In the genomic region with DNA sequence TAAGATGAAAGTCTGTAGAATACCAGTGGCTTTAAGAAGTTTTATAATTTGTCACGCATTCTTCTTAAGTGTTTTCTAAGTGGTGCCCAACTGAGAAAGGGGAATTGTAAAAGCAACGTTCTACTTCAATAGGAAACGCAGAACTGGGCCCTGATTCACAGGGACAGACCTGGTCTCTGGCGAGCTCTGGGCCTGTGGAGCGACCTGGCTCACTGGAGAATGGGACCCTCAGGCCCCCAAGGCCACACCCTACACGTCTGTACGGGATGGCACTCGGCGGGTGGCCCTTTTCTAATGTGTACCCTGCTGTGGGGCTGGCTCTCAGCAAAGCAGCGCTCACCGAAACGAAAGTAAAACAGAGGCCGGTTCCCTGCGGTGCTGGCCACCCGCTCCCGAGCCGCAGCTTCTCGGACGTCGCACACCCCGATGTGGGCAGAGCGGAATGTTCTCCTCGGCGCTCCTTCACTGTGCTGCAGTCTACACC, we compare ENCODE assay signal across 8 cellular contexts.
A peak's percentile ranks its signal among the peaks of the same experiment; 100 is the strongest.
DNase-seq lines count a peak whose midpoint lies in the region; ATAC-seq, FAIRE-seq and TF ChIP-seq lines count a peak whose summit lies in the region.

No MANE protein-coding gene starts in this region.

- DNase-seq in COR-L47 (lab: John Stamatoyannopoulos, UW) (peak; percentile 55), naive B cell (peak; percentile 12), NCI-H226 (no peak), NOMO-1 treated with dmso at 0.1 percent for 144 hours (lab: John Stamatoyannopoulos, UW; ENCODE audit: unreplicated experiment) (no peak), GM19239 (ENCODE audit: insufficient read length, low spot score) (no peak)
- DNase-seq in effector memory CD8-positive, alpha-beta T cell = peak; percentile 15 to 25 (median 21)

- peak overlapping the region; percentile 93 for H3K27ac ChIP-seq in VCaP

- H3K36me3 Mint-ChIP-seq in effector memory CD8-positive, alpha-beta T cell (ENCODE audit: insufficient read depth) = peaks cover 9% of the 10 kb centered on the region
- no peaks in the 10 kb centered on the region for H3K36me3 Mint-ChIP-seq in naive B cell

- no peak for TF ChIP-seq CTCF in VCaP (conservative IDR thresholded peaks at IDR 0.05)

- H3K4me3 Mint-ChIP-seq in effector memory CD8-positive, alpha-beta T cell = peak overlapping the region; percentile 83 to 85
- H3K4me3 Mint-ChIP-seq in naive B cell = peak overlapping the region; percentile 76 to 95 (median 85)

- peaks cover 10 to 12% of the 10 kb centered on the region in 2 donors for H3K27me3 Mint-ChIP-seq in effector memory CD8-positive, alpha-beta T cell
- peaks cover 0 to 5% (median 0%) of the 10 kb centered on the region in 3 donors for H3K27me3 Mint-ChIP-seq in naive B cell

- H3K27ac Mint-ChIP-seq in effector memory CD8-positive, alpha-beta T cell = peak overlapping the region; percentile 93 to 95
- H3K27ac Mint-ChIP-seq in naive B cell = peak overlapping the region; percentile 75 to 94 (median 89)

- FAIRE-seq in GM19239 (lab: Jason Lieb, UNC) = no peak

- no peaks in the 10 kb centered on the region for H3K9me3 Mint-ChIP-seq in effector memory CD8-positive, alpha-beta T cell
- H3K9me3 Mint-ChIP-seq in naive B cell = no peaks in the 10 kb centered on the region

- H3K4me1 Mint-ChIP-seq in effector memory CD8-positive, alpha-beta T cell (ENCODE audit: low read depth in 2 of 2) = peaks cover 10 to 16% of the 10 kb centered on the region in 2 donors
- peaks cover 3 to 10% (median 6%) of the 10 kb centered on the region in 3 donors for H3K4me1 Mint-ChIP-seq in naive B cell

- ATAC-seq in HG02938 (IDR thresholded peaks at IDR 0.05; ENCODE audit: unreplicated experiment) (peak; percentile 56), naive B cell (ENCODE audit: low read depth in 2 of 2) (peak; percentile 53 to 57)
- peak; percentile 72 for ATAC-seq in effector memory CD8-positive, alpha-beta T cell (replicated peaks)

Comparison
In these comparisons a context has a peak if more than half of its experiments do, and no peak if none do; other contexts are left out.
1. DNase-seq: peak in COR-L47 (single experiment), effector memory CD8-positive, alpha-beta T cell (3 of 3) and naive B cell (single experiment); none in NCI-H226 (single experiment), NOMO-1 treated with dmso at 0.1 percent for 144 hours (single experiment) and GM19239 (single experiment).
2. Peak in every context shown above with its lines, with median percentiles within 50 percentile points of each other: ATAC-seq.